ENCODE assay signal across 7 cellular contexts in the genomic region with DNA sequence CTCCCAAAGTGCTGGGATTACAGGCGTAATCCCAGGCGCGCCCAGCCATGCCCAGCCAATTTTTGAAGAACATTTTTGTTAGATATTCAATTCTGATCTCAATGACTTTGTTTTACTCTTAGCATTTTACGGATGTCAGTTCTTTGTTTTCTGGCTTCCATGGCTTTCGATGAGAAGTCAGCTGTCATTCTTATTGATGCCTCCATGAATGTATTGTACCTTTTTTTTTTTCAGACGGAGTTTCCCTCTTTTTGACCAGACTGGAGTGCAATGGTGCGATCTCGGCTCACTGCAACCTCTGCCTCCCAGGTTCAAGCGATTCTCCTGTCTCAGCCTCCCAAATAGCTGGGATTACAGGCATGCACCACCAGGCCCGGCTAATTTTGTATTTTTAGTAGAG. TPM values are rescaled to one million over a fixed set of nuclear protein-coding genes. Genes with fewer than 3 reads are reported as not detected.
A peak's percentile ranks its signal among the peaks of the same experiment; 100 is the strongest.
DNase-seq lines count a peak whose midpoint lies in the region; ATAC-seq, FAIRE-seq and TF ChIP-seq lines count a peak whose summit lies in the region.
"Not testable (repeated sequence)": the region's sequence is repeated elsewhere in the genome, so short reads cannot be mapped to it uniquely, and the experiment has no call there.

No MANE protein-coding gene starts in this region.

- POLR2A ChIA-PET in HCT116 (lab: Charles Lee); HEK293 (lab: Yijun Ruan, JAX); GM12878 (lab: Charles Lee); K562 (lab: Yijun Ruan, JAX): not testable (repeated sequence)
- POLR2A ChIA-PET in WTC11 (lab: Charles Lee) (interaction anchor here (0.6 kb wide), 1 partner anchor 21 kb away, joined by 6 read pairs; no protein-coding TSS in a partner anchor), HepG2 (lab: Yijun Ruan, JAX) (interaction anchor here (1.9 kb wide), 1 partner anchor 10 kb away, joined by 5 read pairs; no protein-coding TSS in a partner anchor)

- not testable (repeated sequence) for TF ChIP-seq RAD21 in HCT116 (IDR thresholded peaks at IDR 0.05; ENCODE audit: low read depth); GM12878 (IDR thresholded peaks at IDR 0.05; ENCODE audit: insufficient read depth, low read depth, low read length); K562 (CRISPR knock-in tag; conservative IDR thresholded peaks at IDR 0.05 in 1 of 2, IDR thresholded peaks at IDR 0.05 in 1 of 2); HepG2 (CRISPR knock-in tag; IDR thresholded peaks at IDR 0.05)

- H3K9me1 ChIP-seq in K562 (ENCODE audit: control insufficient read depth, insufficient read depth, low read length) = not testable (repeated sequence)

- not testable (repeated sequence) for TF ChIP-seq POLR2A in HCT116 (IDR thresholded peaks at IDR 0.05; ENCODE audit: borderline replicate concordance, extremely low read depth, insufficient read depth, insufficient read length); GM12878 (IDR thresholded peaks at IDR 0.05; ENCODE audit: low read depth, low read length); K562 (conservative IDR thresholded peaks at IDR 0.05); HepG2 (IDR thresholded peaks at IDR 0.05; ENCODE audit: insufficient read depth in 1 of 2, low read depth in 2 of 2, low read length in 2 of 2)

- SMC1A ChIA-PET in GM12878 (lab: Charles Lee; ENCODE audit: uncharacterized antibody, unreplicated experiment) = not testable (repeated sequence)

- TF ChIP-seq CTCF in HCT116 (IDR thresholded peaks at IDR 0.05 in 2 of 3, conservative IDR thresholded peaks at IDR 0.05 in 1 of 3; ENCODE audit: borderline replicate concordance in 1 of 3, insufficient read depth in 1 of 3, low read depth in 2 of 3, low read length in 2 of 3); HEK293 (tag by site-specific recombination; IDR thresholded peaks at IDR 0.05); WTC11 (IDR thresholded peaks at IDR 0.05); GM12878 (IDR thresholded peaks at IDR 0.05 in 2 of 3, conservative IDR thresholded peaks at IDR 0.05 in 1 of 3; ENCODE audit: control insufficient read depth in 2 of 3, extremely low read depth in 1 of 3, insufficient read depth in 1 of 3, low read depth in 3 of 3, low read length in 3 of 3); K562 (IDR thresholded peaks at IDR 0.05 in 2 of 3, conservative IDR thresholded peaks at IDR 0.05 in 1 of 3; ENCODE audit: insufficient read depth in 2 of 3, low read depth in 1 of 3, low read length in 3 of 3); HepG2 (CRISPR knock-in tag; IDR thresholded peaks at IDR 0.05): not testable (repeated sequence)

- H3K27ac Mint-ChIP-seq in WTC11 = not testable (repeated sequence)
- peak overlapping the region; percentile 31 for H3K27ac Mint-ChIP-seq in stimulated activated naive B cell treated with anti-CD40 and anti-IgM and Interleukin-4, amounts not matched to agents 10 μg/mL and 1 μg/mL and 100 μg/mL, for 72 hours

- intact Hi-C loops in HCT116 (cut with micrococcal nuclease); GM12878 (cut with micrococcal nuclease; ENCODE audit: unreplicated experiment); K562 (cut with micrococcal nuclease): not testable (repeated sequence)
- intact Hi-C loops in HepG2 (cut with micrococcal nuclease; ENCODE audit: unreplicated experiment) = loop anchor here (10.0 kb wide), 1 partner anchor 179 kb away; the partner anchor contains the start of gene SECTM1

- FAIRE-seq in GM12878 (lab: Jason Lieb, UNC); K562 (lab: Jason Lieb, UNC); HepG2 (lab: Jason Lieb, UNC): not testable (repeated sequence)

- not testable (repeated sequence) for H3K4me3 ChIP-seq in HCT116 (replicated peaks in 1 of 2; ENCODE audit: low read depth in 1 of 2, low read length in 2 of 2); HEK293 (ENCODE audit: low read depth, low read length); GM12878; K562; HepG2 (replicated peaks in 1 of 3; ENCODE audit: insufficient read depth in 1 of 3, low read depth in 2 of 3, low read length in 3 of 3)

- WGBS in GM12878 (ENCODE audit: insufficient coverage, insufficient replicate concordance, low lambda C conversion rate, missing lambda C conversion rate) = 95% methylated on average over 6 of the region's 10 CpGs
- 74% methylated on average over 10 of the region's 10 CpGs for WGBS in K562 (ENCODE audit: insufficient coverage, low coverage, missing lambda C conversion rate)
- 92% methylated on average over 10 of the region's 10 CpGs for WGBS in HepG2 (ENCODE audit: low lambda C conversion rate)

- H3K27me3 ChIP-seq in HCT116 (ENCODE audit: insufficient read depth, low read length); GM12878 (replicated peaks in 1 of 2; ENCODE audit: control insufficient read depth in 2 of 2, insufficient read depth in 2 of 2, low read length in 1 of 2); K562 (ENCODE audit: control insufficient read depth in 2 of 2, insufficient read depth in 2 of 2, low read length in 2 of 2); HepG2 (ENCODE audit: control insufficient read depth in 1 of 2, insufficient read depth in 2 of 2, low read length in 2 of 2): not testable (repeated sequence)

- not testable (repeated sequence) for H3K27me3 Mint-ChIP-seq in WTC11 (ENCODE audit: low read depth); stimulated activated naive B cell treated with anti-CD40 and anti-IgM and Interleukin-4, amounts not matched to agents 10 μg/mL and 1 μg/mL and 100 μg/mL, for 72 hours

- H4K20me1 ChIP-seq in HCT116 (ENCODE audit: insufficient read depth); GM12878 (ENCODE audit: control insufficient read depth, insufficient read depth); K562 (replicated peaks; ENCODE audit: control insufficient read depth, insufficient read depth, low read length); HepG2 (ENCODE audit: insufficient read depth, low read length): not testable (repeated sequence)

- H3K79me2 ChIP-seq in HCT116 (ENCODE audit: insufficient read depth, low read length); GM12878 (ENCODE audit: control insufficient read depth, insufficient read depth, low read length); K562 (ENCODE audit: control insufficient read depth, insufficient read depth, low read length); HepG2 (ENCODE audit: insufficient read depth, low read length): not testable (repeated sequence)

- H3K27ac ChIP-seq in HCT116 (ENCODE audit: low read depth, low read length); HEK293 (ENCODE audit: extremely low read depth, low read depth, low read length); GM12878 (ENCODE audit: control insufficient read depth, insufficient read depth); K562 (ENCODE audit: extremely low read depth, low read depth, low read length); HepG2 (ENCODE audit: extremely low read length, insufficient read depth, low read length): not testable (repeated sequence)

- H3K36me3 Mint-ChIP-seq in WTC11; stimulated activated naive B cell treated with anti-CD40 and anti-IgM and Interleukin-4, amounts not matched to agents 10 μg/mL and 1 μg/mL and 100 μg/mL, for 72 hours: not testable (repeated sequence)

- CTCF ChIA-PET in HCT116 (lab: Charles Lee); WTC11 (lab: Charles Lee); GM12878 (lab: Yijun Ruan, JAX); K562 (lab: Yijun Ruan, JAX; ENCODE audit: low intra/inter-chr PET ratio); HepG2 (lab: Yijun Ruan, JAX; ENCODE audit: low intra/inter-chr PET ratio, low total read pairs): not testable (repeated sequence)
- CTCF ChIA-PET in HEK293 (lab: Yijun Ruan, JAX) = interaction anchor here (0.7 to 0.8 kb wide), 2 partner anchors 19 to 20 kb away, joined by 3 to 7 read pairs; no protein-coding TSS in a partner anchor

- not testable (repeated sequence) for H3K9me3 Mint-ChIP-seq in WTC11; stimulated activated naive B cell treated with anti-CD40 and anti-IgM and Interleukin-4, amounts not matched to agents 10 μg/mL and 1 μg/mL and 100 μg/mL, for 72 hours

- not testable (repeated sequence) for H3K9ac ChIP-seq in HCT116 (ENCODE audit: low read length); GM12878 (ENCODE audit: control insufficient read depth, insufficient read depth, low read length); K562 (ENCODE audit: insufficient read depth in 1 of 2, low read depth in 2 of 2, low read length in 2 of 2); HepG2 (ENCODE audit: insufficient read depth, low read depth, low read length)

- not testable (repeated sequence) for H3K9me2 ChIP-seq in HCT116 (ENCODE audit: insufficient read depth)

- H3K4me1 Mint-ChIP-seq in WTC11; stimulated activated naive B cell treated with anti-CD40 and anti-IgM and Interleukin-4, amounts not matched to agents 10 μg/mL and 1 μg/mL and 100 μg/mL, for 72 hours: not testable (repeated sequence)

- not testable (repeated sequence) for H3K36me3 ChIP-seq in HCT116 (ENCODE audit: control insufficient read depth in 1 of 2, insufficient read depth in 2 of 2, low read length in 2 of 2); HEK293 (ENCODE audit: control insufficient read depth in 2 of 2, insufficient read depth in 1 of 2, low read length in 2 of 2); GM12878 (ENCODE audit: control insufficient read depth in 2 of 2, insufficient read depth in 2 of 2, low read length in 1 of 2); K562 (ENCODE audit: control insufficient read depth, insufficient read depth, low read length); HepG2 (replicated peaks in 1 of 2; ENCODE audit: control insufficient read depth in 1 of 2, insufficient read depth in 2 of 2, low read length in 2 of 2)

- H3K4me2 ChIP-seq in HCT116 (ENCODE audit: low read length); GM12878 (ENCODE audit: control insufficient read depth, insufficient read depth); K562 (ENCODE audit: insufficient read depth, low read length); HepG2 (ENCODE audit: low read depth, low read length): not testable (repeated sequence)

- RAD21 ChIA-PET in HCT116 (lab: Charles Lee; ENCODE audit: low non-redundant PET in 1 of 2, low total read pairs in 2 of 2, uncharacterized antibody in 2 of 2, unreplicated experiment in 2 of 2) = interaction anchor here in 1 of 2 experiments (0.5 kb wide), 1 partner anchor 36 kb away, joined by 4 read pairs; no protein-coding TSS in a partner anchor
- RAD21 ChIA-PET in GM12878 (lab: Charles Lee; ENCODE audit: unreplicated experiment) = not testable (repeated sequence)

- not testable (repeated sequence) for H3K4me3 Mint-ChIP-seq in WTC11; stimulated activated naive B cell treated with anti-CD40 and anti-IgM and Interleukin-4, amounts not matched to agents 10 μg/mL and 1 μg/mL and 100 μg/mL, for 72 hours

- not testable (repeated sequence) for BruUV-seq in HCT116 (replicated peaks; lab: Mats Ljungman, UMichigan); GM12878 (replicated peaks; lab: Mats Ljungman, UMichigan); K562 (replicated peaks; lab: Mats Ljungman, UMichigan); HepG2 (replicated peaks; lab: Mats Ljungman, UMichigan)

- H3K9me3 ChIP-seq in HCT116 (ENCODE audit: control insufficient read depth in 1 of 2, insufficient read depth in 1 of 2, low read depth in 1 of 2, low read length in 2 of 2); HEK293 (ENCODE audit: control insufficient read depth, insufficient read depth, low read depth, low read length); GM12878 (replicated peaks; ENCODE audit: control insufficient read depth, insufficient read depth, low read length); K562 (replicated peaks; ENCODE audit: control insufficient read depth, insufficient read depth, low read depth, low read length); HepG2 (ENCODE audit: low read length): not testable (repeated sequence)

- in situ Hi-C loops in GM12878 (cut with MboI); K562 (cut with MboI); HepG2 (cut with HindIII; ENCODE audit: extremely low pct_ligation_motif_present, low pct_unique_long_range_greater_than_20kb): not testable (repeated sequence)

- not testable (repeated sequence) for DNase-seq in HCT116 (ENCODE audit: low read depth, low spot score); WTC11 (ENCODE audit: low spot score); GM12878 (ENCODE audit: low read depth, low spot score); K562 (ENCODE audit: extremely low read depth in 1 of 4, low spot score in 3 of 4); HepG2 (ENCODE audit: low spot score); stimulated activated naive B cell treated with anti-CD40 and anti-IgM and Interleukin-4, amounts not matched to agents 10 μg/mL and 1 μg/mL and 100 μg/mL, for 72 hours

- not testable (repeated sequence) for ATAC-seq in HCT116; WTC11; GM12878; K562; HepG2; stimulated activated naive B cell treated with anti-CD40 and anti-IgM and Interleukin-4, amounts not matched to agents 10 μg/mL and 1 μg/mL and 100 μg/mL, for 72 hours (replicated peaks)

- H3K4me1 ChIP-seq in HCT116 (ENCODE audit: control insufficient read depth in 1 of 2, insufficient read depth in 2 of 2, low read length in 2 of 2); HEK293 (ENCODE audit: control insufficient read depth, insufficient read depth, low read length); GM12878 (ENCODE audit: control insufficient read depth, insufficient read depth, low read length); K562 (replicated peaks in 1 of 2; ENCODE audit: control insufficient read depth in 2 of 2, insufficient read depth in 2 of 2, low read length in 2 of 2): not testable (repeated sequence)
- H3K4me1 ChIP-seq in HepG2 (ENCODE audit: insufficient read depth, low read length) = peaks cover 31% of the 10 kb centered on the region

- not testable (repeated sequence) for TF ChIP-seq EP300 in GM12878 (IDR thresholded peaks at IDR 0.05; ENCODE audit: borderline replicate concordance in 1 of 2, control insufficient read depth in 1 of 2, low read depth in 2 of 2, low read length in 2 of 2); K562 (IDR thresholded peaks at IDR 0.05; ENCODE audit: low read length); HepG2 (IDR thresholded peaks at IDR 0.05; ENCODE audit: low read depth in 2 of 2, low read length in 2 of 2); HepG2 (CRISPR knock-in tag; IDR thresholded peaks at IDR 0.05; ENCODE audit: borderline replicate concordance)

- not testable (repeated sequence) for H2AFZ ChIP-seq in HCT116 (ENCODE audit: low read depth, low read length, poor library complexity, severe bottlenecking); GM12878 (ENCODE audit: control insufficient read depth, low read depth, low read length); K562 (ENCODE audit: low read depth, low read length); HepG2 (ENCODE audit: low read length)

RNA-seq across cellular contexts. Expression of gene FOXK2, which starts 5.7 kb away (rescaled TPM):
- total RNA-seq in HCT116 (2021; ENCODE audit: unreplicated experiment) (122 TPM), WTC11 (2021) (57.7 to 65.7 TPM (median 62.7 TPM) in 3 replicates), GM12878 (2014; rRNA removed) (32.2 and 35.9 TPM in 2 replicates), GM12878 (2014; rRNA removed; fragmentation: Illumina TruSeq; extraction: Trizol) (32.3 and 32.9 TPM in 2 replicates), GM12878 (2021) (56.8 and 58.3 TPM in 2 replicates), K562 (2014; rRNA removed) (41.5 and 56.9 TPM in 2 replicates), K562 (2014; rRNA removed; fragmentation: Illumina TruSeq; extraction: Trizol) (41.2 and 44.1 TPM in 2 replicates), K562 (2015; rRNA removed; fragmentation: Illumina TruSeq; extraction: Trizol) (52.0 and 52.4 TPM in 2 replicates), K562 (2021) (86.0 and 93.2 TPM in 2 replicates), HepG2 (2016; rRNA removed; fragmentation: Illumina TruSeq; extraction: Trizol) (47.7 and 67.2 TPM in 2 replicates)
- polyA plus RNA-seq in HCT116 (2012) = 55.3 and 55.9 TPM in 2 replicates
- total RNA-seq in GM12878 (2013; cell fraction: nucleolus; rRNA removed) = 85.5 and 97.1 TPM in 2 replicates
- 10.7 TPM for polyA plus RNA-seq in GM12878 (2011; ENCODE audit: low read depth)
- polyA plus RNA-seq in GM12878 (2011; rRNA removed) (26.8 and 36.6 TPM in 2 replicates), GM12878 (2014; fragmentation: Illumina TruSeq; extraction: Trizol) (23.0 and 39.7 TPM in 2 replicates), GM12878 (2014; fragmentation: Nextera tagmentation; extraction: Ambion mirVana) (1 to 10 TPM; 2.4 to 3.8 TPM), GM12878 (2014; rRNA removed) (38.3 and 42.3 TPM in 2 replicates), GM12878 (2016; fragmentation: Nextera tagmentation; extraction: Ambion mirVana) (1 to 10 TPM; 2.7 to 5.6 TPM), K562 (2011; rRNA removed) (47.2 and 52.2 TPM in 2 replicates), K562 (2014; fragmentation: Illumina TruSeq; extraction: Trizol) (56.1 and 65.8 TPM in 2 replicates), K562 (2014; fragmentation: Nextera tagmentation; extraction: Ambion mirVana) (1 to 10 TPM; 3.0 to 4.2 TPM), K562 (2014; rRNA removed) (39.6 and 41.9 TPM in 2 replicates), HepG2 (2011; rRNA removed) (67.1 and 73.1 TPM in 2 replicates)
- polyA plus RNA-seq in GM12878 (2011; cell fraction: cytosol; rRNA removed) = 26.3 and 29.4 TPM in 2 replicates
- 32.3 and 46.0 TPM in 2 replicates for polyA plus RNA-seq in GM12878 (2011; cell fraction: nucleus; rRNA removed)
- 20.2 and 24.0 TPM in 2 replicates for polyA plus RNA-seq in GM12878 (2012)
- 27.4 and 46.1 TPM in 2 replicates for polyA minus RNA-seq in GM12878 (2011; rRNA and poly(A)+ RNA removed)
- polyA minus RNA-seq in GM12878 (2011; cell fraction: cytosol; rRNA and poly(A)+ RNA removed) = 31.4 and 38.8 TPM in 2 replicates
- polyA minus RNA-seq in GM12878 (2011; cell fraction: nucleus; rRNA and poly(A)+ RNA removed) = 23.0 and 45.1 TPM in 2 replicates
- 166 and 251 TPM in 2 replicates for total RNA-seq in K562 (2011; cell fraction: chromatin; rRNA removed; ENCODE audit: low replicate concordance)
- total RNA-seq in K562 (2011; cell fraction: nucleolus; rRNA removed) = 125 and 127 TPM in 2 replicates
- 127 and 131 TPM in 2 replicates for total RNA-seq in K562 (2011; cell fraction: nucleoplasm; rRNA removed)
- 38.3 and 50.0 TPM in 2 replicates for polyA plus RNA-seq in K562 (2011; cell fraction: cytosol; rRNA removed)
- polyA plus RNA-seq in K562 (2011; cell fraction: nucleus; rRNA removed) = 35.3 and 49.9 TPM in 2 replicates
- 36.6 and 41.2 TPM in 2 replicates for polyA plus RNA-seq in K562 (2012)
- 40.7 and 56.5 TPM in 2 replicates for polyA minus RNA-seq in K562 (2011; rRNA and poly(A)+ RNA removed)
- polyA minus RNA-seq in K562 (2011; cell fraction: cytosol; rRNA and poly(A)+ RNA removed) = 73.7 and 76.9 TPM in 2 replicates
- 35.9 and 60.9 TPM in 2 replicates for polyA minus RNA-seq in K562 (2011; cell fraction: nucleus; rRNA and poly(A)+ RNA removed)
- total RNA-seq in HepG2 (2016; cell fraction: cytosol; rRNA removed; fragmentation: Illumina TruSeq; extraction: Trizol; ENCODE audit: low read depth) = 118 and 125 TPM in 2 replicates
- 39.3 and 64.3 TPM in 2 replicates for total RNA-seq in HepG2 (2016; cell fraction: insoluble cytoplasmic fraction; rRNA removed; fragmentation: Illumina TruSeq; extraction: Trizol)
- total RNA-seq in HepG2 (2016; cell fraction: membrane; rRNA removed; fragmentation: Illumina TruSeq; extraction: Trizol) = 103 and 104 TPM in 2 replicates
- total RNA-seq in HepG2 (2016; cell fraction: nucleus; rRNA removed; fragmentation: Illumina TruSeq; extraction: Trizol) = 38.8 and 51.8 TPM in 2 replicates
- polyA plus RNA-seq in HepG2 (2011; cell fraction: cytosol; rRNA removed) = 53.2 and 56.1 TPM in 2 replicates
- polyA plus RNA-seq in HepG2 (2011; cell fraction: nucleus; rRNA removed) = 50.7 and 52.2 TPM in 2 replicates
- polyA plus RNA-seq in HepG2 (2012) = 78.2 and 88.0 TPM in 2 replicates
- 38.6 and 41.3 TPM in 2 replicates for polyA plus RNA-seq in HepG2 (2016; cell fraction: cytosol; fragmentation: Illumina TruSeq; extraction: Trizol; ENCODE audit: low read depth)
- 59.9 and 75.2 TPM in 2 replicates for polyA plus RNA-seq in HepG2 (2016; cell fraction: insoluble cytoplasmic fraction; fragmentation: Illumina TruSeq; extraction: Trizol; ENCODE audit: low read depth)
- polyA plus RNA-seq in HepG2 (2016; cell fraction: membrane; fragmentation: Illumina TruSeq; extraction: Trizol; ENCODE audit: low read depth) = 80.8 and 99.2 TPM in 2 replicates
- polyA plus RNA-seq in HepG2 (2016; cell fraction: nucleus; fragmentation: Illumina TruSeq; extraction: Trizol; ENCODE audit: insufficient read depth, low read depth) = 80.4 and 81.2 TPM in 2 replicates
- 83.4 and 116 TPM in 2 replicates for polyA minus RNA-seq in HepG2 (2011; rRNA and poly(A)+ RNA removed; ENCODE audit: low replicate concordance)
- polyA minus RNA-seq in HepG2 (2011; cell fraction: cytosol; rRNA and poly(A)+ RNA removed) = 74.6 and 79.0 TPM in 2 replicates
- 55.5 and 74.1 TPM in 2 replicates for polyA minus RNA-seq in HepG2 (2011; cell fraction: nucleus; rRNA and poly(A)+ RNA removed)

RNA-seq across cellular contexts. Expression of gene NARF, which starts 55.3 kb away (rescaled TPM):
- total RNA-seq in HCT116 (2021; ENCODE audit: unreplicated experiment) (91.8 TPM), WTC11 (2021) (96.7 to 125 TPM (median 117 TPM) in 3 replicates), GM12878 (2014; rRNA removed) (35.5 and 44.1 TPM in 2 replicates), GM12878 (2014; rRNA removed; fragmentation: Illumina TruSeq; extraction: Trizol) (29.2 and 29.4 TPM in 2 replicates), GM12878 (2021) (65.3 and 65.8 TPM in 2 replicates), K562 (2014; rRNA removed) (132 and 145 TPM in 2 replicates), K562 (2014; rRNA removed; fragmentation: Illumina TruSeq; extraction: Trizol) (101 and 104 TPM in 2 replicates), K562 (2015; rRNA removed; fragmentation: Illumina TruSeq; extraction: Trizol) (84.1 and 89.0 TPM in 2 replicates), K562 (2021) (272 and 273 TPM in 2 replicates), HepG2 (2016; rRNA removed; fragmentation: Illumina TruSeq; extraction: Trizol) (61.1 and 69.8 TPM in 2 replicates)
- polyA plus RNA-seq in HCT116 (2012) = 191 and 192 TPM in 2 replicates
- total RNA-seq in GM12878 (2013; cell fraction: nucleolus; rRNA removed) = 167 and 178 TPM in 2 replicates
- polyA plus RNA-seq in GM12878 (2011; ENCODE audit: low read depth) = 72.0 TPM
- polyA plus RNA-seq in GM12878 (2011; rRNA removed) (120 and 138 TPM in 2 replicates), GM12878 (2014; fragmentation: Illumina TruSeq; extraction: Trizol) (22.4 and 42.7 TPM in 2 replicates), GM12878 (2014; fragmentation: Nextera tagmentation; extraction: Ambion mirVana) (10 to 100 TPM; 16.7 to 27.4 TPM), GM12878 (2014; rRNA removed) (50.9 and 56.1 TPM in 2 replicates), GM12878 (2016; fragmentation: Nextera tagmentation; extraction: Ambion mirVana) (100 to 1,000 TPM; 115 to 126 TPM), K562 (2011; rRNA removed) (396 and 423 TPM in 2 replicates), K562 (2014; fragmentation: Illumina TruSeq; extraction: Trizol) (218 and 257 TPM in 2 replicates), K562 (2014; fragmentation: Nextera tagmentation; extraction: Ambion mirVana) (100 to 1,000 TPM in 1 of 2 experiments, 10 to 100 TPM in 1; 60.4 to 114 TPM), K562 (2014; rRNA removed) (250 and 261 TPM in 2 replicates), HepG2 (2011; rRNA removed) (137 and 144 TPM in 2 replicates)
- polyA plus RNA-seq in GM12878 (2011; cell fraction: cytosol; rRNA removed) = 128 and 152 TPM in 2 replicates
- polyA plus RNA-seq in GM12878 (2011; cell fraction: nucleus; rRNA removed) = 170 and 183 TPM in 2 replicates
- polyA plus RNA-seq in GM12878 (2012) = 120 and 130 TPM in 2 replicates
- 81.9 and 82.4 TPM in 2 replicates for polyA minus RNA-seq in GM12878 (2011; rRNA and poly(A)+ RNA removed)
- 27.1 and 29.1 TPM in 2 replicates for polyA minus RNA-seq in GM12878 (2011; cell fraction: cytosol; rRNA and poly(A)+ RNA removed)
- polyA minus RNA-seq in GM12878 (2011; cell fraction: nucleus; rRNA and poly(A)+ RNA removed) = 29.7 and 37.7 TPM in 2 replicates
- total RNA-seq in K562 (2011; cell fraction: chromatin; rRNA removed; ENCODE audit: low replicate concordance) = 547 and 619 TPM in 2 replicates
- total RNA-seq in K562 (2011; cell fraction: nucleolus; rRNA removed) = 271 and 284 TPM in 2 replicates
- total RNA-seq in K562 (2011; cell fraction: nucleoplasm; rRNA removed) = 322 TPM in 2 replicates
- polyA plus RNA-seq in K562 (2011; cell fraction: cytosol; rRNA removed) = 406 and 485 TPM in 2 replicates
- 513 and 551 TPM in 2 replicates for polyA plus RNA-seq in K562 (2011; cell fraction: nucleus; rRNA removed)
- 317 and 446 TPM in 2 replicates for polyA plus RNA-seq in K562 (2012)
- polyA minus RNA-seq in K562 (2011; rRNA and poly(A)+ RNA removed) = 234 and 254 TPM in 2 replicates
- polyA minus RNA-seq in K562 (2011; cell fraction: cytosol; rRNA and poly(A)+ RNA removed) = 143 and 160 TPM in 2 replicates
- polyA minus RNA-seq in K562 (2011; cell fraction: nucleus; rRNA and poly(A)+ RNA removed) = 73.8 and 104 TPM in 2 replicates
- 34.2 and 37.8 TPM in 2 replicates for total RNA-seq in HepG2 (2016; cell fraction: cytosol; rRNA removed; fragmentation: Illumina TruSeq; extraction: Trizol; ENCODE audit: low read depth)
- total RNA-seq in HepG2 (2016; cell fraction: insoluble cytoplasmic fraction; rRNA removed; fragmentation: Illumina TruSeq; extraction: Trizol) = 63.6 and 70.0 TPM in 2 replicates
- 62.0 and 64.0 TPM in 2 replicates for total RNA-seq in HepG2 (2016; cell fraction: membrane; rRNA removed; fragmentation: Illumina TruSeq; extraction: Trizol)
- total RNA-seq in HepG2 (2016; cell fraction: nucleus; rRNA removed; fragmentation: Illumina TruSeq; extraction: Trizol) = 32.3 and 41.4 TPM in 2 replicates
- polyA plus RNA-seq in HepG2 (2011; cell fraction: cytosol; rRNA removed) = 155 and 177 TPM in 2 replicates
- polyA plus RNA-seq in HepG2 (2011; cell fraction: nucleus; rRNA removed) = 165 and 174 TPM in 2 replicates
- polyA plus RNA-seq in HepG2 (2012) = 79.6 and 111 TPM in 2 replicates
- 46.7 and 48.3 TPM in 2 replicates for polyA plus RNA-seq in HepG2 (2016; cell fraction: cytosol; fragmentation: Illumina TruSeq; extraction: Trizol; ENCODE audit: low read depth)
- polyA plus RNA-seq in HepG2 (2016; cell fraction: insoluble cytoplasmic fraction; fragmentation: Illumina TruSeq; extraction: Trizol; ENCODE audit: low read depth) = 78.0 and 81.9 TPM in 2 replicates
- polyA plus RNA-seq in HepG2 (2016; cell fraction: membrane; fragmentation: Illumina TruSeq; extraction: Trizol; ENCODE audit: low read depth) = 47.5 and 59.5 TPM in 2 replicates
- polyA plus RNA-seq in HepG2 (2016; cell fraction: nucleus; fragmentation: Illumina TruSeq; extraction: Trizol; ENCODE audit: insufficient read depth, low read depth) = 89.0 and 97.4 TPM in 2 replicates
- polyA minus RNA-seq in HepG2 (2011; rRNA and poly(A)+ RNA removed; ENCODE audit: low replicate concordance) = 42.5 and 59.2 TPM in 2 replicates
- polyA minus RNA-seq in HepG2 (2011; cell fraction: cytosol; rRNA and poly(A)+ RNA removed) = 31.3 and 38.9 TPM in 2 replicates
- polyA minus RNA-seq in HepG2 (2011; cell fraction: nucleus; rRNA and poly(A)+ RNA removed) = 31.5 and 44.4 TPM in 2 replicates
